Comparison of ENCODE assay signal across 17 cellular contexts in genomic region chr5:99348597-99348996, GRCh38.
DNase-seq lines count a peak whose midpoint lies in the region; ATAC-seq lines count a peak whose summit lies in the region.
"Had no signal": no experiment of that assay in that cellular context is flagged by ENCODE, and none has a peak within 500 bp of the region (broad histone marks: within the 10 kb centered on the region; RNA-seq: fewer than 3 reads in every experiment).

No MANE protein-coding gene starts in this region.

- no peaks in the 10 kb centered on the region for H3K9me3 ChIP-seq in MG63

- H3K27ac ChIP-seq in ACC112 (ENCODE audit: low read depth, low read length): no peak overlapping the region
- H3K27ac ChIP-seq: HL-60 had no signal

- no peaks in the 10 kb centered on the region for H3K4me1 ChIP-seq in ACC112 (ENCODE audit: control insufficient read depth, insufficient read depth, low read length, unreplicated experiment)

- no peaks in the 10 kb centered on the region for H3K27me3 ChIP-seq in ACC112 (ENCODE audit: insufficient read depth, low read length)
- H3K27me3 ChIP-seq in MG63: no peaks in the 10 kb centered on the region; the same call in 1 of the 2 replicates

- H2AFZ ChIP-seq in ACC112 (ENCODE audit: low read length, unreplicated experiment): no peak overlapping the region

- no peaks in the 10 kb centered on the region for H3K36me3 ChIP-seq in ACC112 (ENCODE audit: insufficient read depth, low read length)
- H3K36me3 ChIP-seq in MG63: no peaks in the 10 kb centered on the region

- no peak for DNase-seq in MG63
- peak; percentile 32 for DNase-seq in RKO (ENCODE audit: low spot score)
- no peak for DNase-seq in DMS 273 treated with DMSO at 0.1 percent for 48 hours (lab: John Stamatoyannopoulos, UW)
- DNase-seq in DMS 273 (lab: John Stamatoyannopoulos, UW; ENCODE audit: unreplicated experiment): no peak
- DNase-seq: ACHN; C1 segment of cervical spinal cord; Calu3; CD4-positive, alpha-beta T cell; DMS153; DMS79 treated with DMSO at 0.1 percent for 48 hours; EL; GOT3; H9; KG1 had no signal

- ATAC-seq in GM21717 (IDR thresholded peaks at IDR 0.05; ENCODE audit: unreplicated experiment): no peak

- no peaks in the 10 kb centered on the region for H3K79me2 ChIP-seq in ACC112 (ENCODE audit: control insufficient read depth, insufficient read depth, low read length, unreplicated experiment)

- H3K4me3 ChIP-seq in ACC112 (ENCODE audit: low read depth, low read length): peak overlapping the region; percentile 51; the same call in 1 of the 2 replicates
- peak overlapping the region; percentile 33 for H3K4me3 ChIP-seq in MG63
